ENCODE assay signal across 3 cellular contexts in the genomic region with DNA sequence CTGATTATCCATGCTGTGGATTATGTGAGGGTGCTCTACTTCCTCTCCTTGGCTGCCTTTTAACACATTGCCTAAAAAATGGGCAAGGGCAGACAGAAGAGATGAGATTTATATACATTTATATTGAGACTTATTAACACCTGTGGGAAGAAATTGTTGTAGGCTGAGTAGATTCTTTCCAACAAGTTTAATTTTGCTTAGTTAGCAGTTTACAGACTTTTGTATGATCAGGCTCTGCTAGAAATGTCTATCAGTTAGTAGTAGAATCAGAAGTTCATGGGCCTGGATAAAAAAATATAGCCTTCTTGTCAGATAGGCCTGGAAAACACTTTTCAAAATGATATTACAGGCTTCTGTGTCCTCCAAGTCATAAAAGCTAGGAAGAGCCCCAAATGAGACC.
TF ChIP-seq lines count a peak whose summit lies in the region.

No MANE protein-coding gene starts in this region.

TF ChIP-seq in A549, 52 proteins besides CTCF, POLR2A, EP300 and RAD21:
- TF ChIP-seq ZC3H11A (IDR thresholded peaks at IDR 0.05): no peak
- peak; percentile 69 for TF ChIP-seq MAFK (IDR thresholded peaks at IDR 0.05; ENCODE audit: partially characterized antibody)
- TF ChIP-seq RCOR1 (IDR thresholded peaks at IDR 0.05; ENCODE audit: low read depth, low read length): no peak

TF ChIP-seq in IMR-90, 13 proteins besides CTCF, POLR2A, EP300 and RAD21:
- TF ChIP-seq MAFK (IDR thresholded peaks at IDR 0.05; ENCODE audit: low read depth, low read length) (peak; percentile 92), USF2 (IDR thresholded peaks at IDR 0.05; ENCODE audit: low read depth, low read length) (no peak)
TF ChIP-seq in IMR-90: peak in this region for 1.

TF ChIP-seq in H1, 55 proteins besides CTCF, POLR2A, EP300 and RAD21:
- TF ChIP-seq MAFK (IDR thresholded peaks at IDR 0.05; ENCODE audit: low read depth, low read length): peak; percentile 66; the same call in 1 of the 2 replicates
- no peak for TF ChIP-seq RNF2 (IDR thresholded peaks at IDR 0.05; ENCODE audit: borderline replicate concordance, low read depth, low read length, missing control alignments, poor library complexity, severe bottlenecking)
- TF ChIP-seq TAF7 (optimal IDR thresholded peaks at IDR 0.05; ENCODE audit: borderline replicate concordance, low read depth, low read length): no peak
- TF ChIP-seq POU5F1 (IDR thresholded peaks at IDR 0.05; ENCODE audit: low read depth, low read length): no peak
- no peak for TF ChIP-seq CBX8 (IDR thresholded peaks at IDR 0.05; ENCODE audit: borderline replicate concordance, low read depth, low read length)
- TF ChIP-seq SUZ12 (IDR thresholded peaks at IDR 0.05; ENCODE audit: low read length): no peak
